In the genomic region with DNA sequence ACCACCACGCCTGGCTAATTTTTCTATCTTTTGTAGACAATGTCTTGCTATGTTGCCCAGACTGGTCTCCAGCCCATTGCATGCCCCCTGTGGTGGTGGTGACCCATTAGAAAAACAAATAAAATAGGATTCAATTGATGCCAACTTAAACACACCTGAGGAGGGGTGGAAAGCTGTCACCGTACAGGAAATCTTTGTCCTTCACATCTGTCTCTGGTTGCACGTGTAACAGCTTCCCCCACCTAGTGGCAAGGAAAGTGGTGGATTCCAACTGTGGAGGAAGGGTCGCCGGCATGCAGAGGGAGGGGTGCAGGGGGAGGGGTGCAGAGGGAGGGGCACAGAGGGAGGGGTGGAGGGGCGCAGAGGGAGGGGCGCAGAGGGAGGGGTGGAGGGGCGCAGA, we compare ENCODE assay signal across 23 cellular contexts. TPM values are rescaled to one million over a fixed set of nuclear protein-coding genes. Genes with fewer than 3 reads are reported as not detected.
DNase-seq lines count a peak whose midpoint lies in the region; ATAC-seq and TF ChIP-seq lines count a peak whose summit lies in the region.
"Had no signal": no experiment of that assay in that cellular context is flagged by ENCODE, and none has a peak within 500 bp of the region (broad histone marks: within the 10 kb centered on the region; RNA-seq: fewer than 3 reads in every experiment).

No MANE protein-coding gene starts in this region.

- no peak overlapping the region for H3K9ac ChIP-seq in SK-N-SH

- DNase-seq in SK-N-SH, result peak; percentile 46
- DNase-seq in CD4-positive, alpha-beta T cell, result no peak
- no peak for DNase-seq in GM23338 (ENCODE audit: low spot score)
- no peak for DNase-seq in activated naive CD8-positive, alpha-beta T cell treated with anti-CD3 and anti-CD28 coated beads for 36 hours
- DNase-seq in stimulated activated CD4-positive, alpha-beta T cell treated with anti-CD3 and anti-CD28 coated beads, Interleukin-2, amount 100 ng/mL, for 24 hours, result no peak
- no peak for DNase-seq in occipital lobe (lab: John Stamatoyannopoulos, UW)
- DNase-seq: ACHN; activated CD4-positive, alpha-beta T cell treated with anti-CD3 and anti-CD28 coated beads for 48 hours; activated naive CD4-positive, alpha-beta T cell treated with anti-CD3 and anti-CD28 coated beads for 36 hours; CD8-positive, alpha-beta memory T cell; DMS 273 treated with DMSO at 0.1 percent for 48 hours; heart right ventricle; KG1; MM.1S; NCI-H510A; NK-92 treated with Interleukin-12 subunit alpha and Interleukin-12 subunit beta, amount 100 ng/mL, for 24 hours; PC-9; Right ventricle myocardium superior; T-helper 9 cell had no signal

- 76% methylated on average over 8 of the region's 8 CpGs for whole genome bisulfite sequencing in SK-N-SH (ENCODE audit: low lambda C conversion rate)

- TF ChIP-seq RAD21 in SK-N-SH (IDR thresholded peaks at IDR 0.05; ENCODE audit: low read length), result no peak

- POLR2A ChIA-PET in SK-N-SH (lab: Yijun Ruan, JAX), result no interaction called here
- POLR2A ChIA-PET in CD4-positive, alpha-beta T cell (lab: Charles Lee), result no interaction called here

- H3K27ac Mint-ChIP-seq in CD4-positive, alpha-beta T cell, result peak overlapping the region; percentile 39
- no peak overlapping the region for H3K27ac Mint-ChIP-seq in GM23338
- H3K27ac Mint-ChIP-seq in activated naive CD8-positive, alpha-beta T cell treated with anti-CD3 and anti-CD28 coated beads for 36 hours, result peak overlapping the region; percentile 68
- H3K27ac Mint-ChIP-seq: activated naive CD4-positive, alpha-beta T cell treated with anti-CD3 and anti-CD28 coated beads for 36 hours; B cell had no signal

- H3K9me3 ChIP-seq in SK-N-SH, result no peaks in the 10 kb centered on the region
- H3K9me3 ChIP-seq in CD4-positive, alpha-beta T cell (ENCODE audit: control insufficient read depth, low read length), result no peaks in the 10 kb centered on the region
- H3K9me3 ChIP-seq: heart right ventricle, right atrium auricular region, tibial nerve had no signal

- no peak overlapping the region for H3K4me3 Mint-ChIP-seq in CD4-positive, alpha-beta T cell
- no peak overlapping the region for H3K4me3 Mint-ChIP-seq in GM23338
- no peak overlapping the region for H3K4me3 Mint-ChIP-seq in activated naive CD8-positive, alpha-beta T cell treated with anti-CD3 and anti-CD28 coated beads for 36 hours
- H3K4me3 Mint-ChIP-seq: activated naive CD4-positive, alpha-beta T cell treated with anti-CD3 and anti-CD28 coated beads for 36 hours; B cell had no signal

- H3K9me3 Mint-ChIP-seq in CD4-positive, alpha-beta T cell, result no peaks in the 10 kb centered on the region
- no peaks in the 10 kb centered on the region; the same call in 2 of the 3 replicates for H3K9me3 Mint-ChIP-seq in GM23338
- H3K9me3 Mint-ChIP-seq in activated naive CD8-positive, alpha-beta T cell treated with anti-CD3 and anti-CD28 coated beads for 36 hours, result no peaks in the 10 kb centered on the region
- H3K9me3 Mint-ChIP-seq: activated naive CD4-positive, alpha-beta T cell treated with anti-CD3 and anti-CD28 coated beads for 36 hours; CD8-positive, alpha-beta memory T cell had no signal

- peaks cover 64% of the 10 kb centered on the region for H3K36me3 Mint-ChIP-seq in CD4-positive, alpha-beta T cell (ENCODE audit: low read depth)
- H3K36me3 Mint-ChIP-seq in GM23338 (ENCODE audit: low read depth), result peaks cover 5% of the 10 kb centered on the region; the same call in 2 of the 3 replicates
- peaks cover 23% of the 10 kb centered on the region for H3K36me3 Mint-ChIP-seq in activated naive CD8-positive, alpha-beta T cell treated with anti-CD3 and anti-CD28 coated beads for 36 hours

- peaks cover 0 to 10% of the 10 kb centered on the region in 2 experiments; a peak in 1 of 4 replicates for H3K4me1 ChIP-seq in SK-N-SH (ENCODE audit: control insufficient read depth in 1 of 2, insufficient read depth in 2 of 2, low read depth in 1 of 2, low read length in 1 of 2)
- H3K4me1 ChIP-seq in GM23338 (ENCODE audit: insufficient read depth), result no peaks in the 10 kb centered on the region

- H3K4me3 ChIP-seq in SK-N-SH (ENCODE audit: low read depth in 2 of 2, low read length in 1 of 2) (no peak overlapping the region), GM23338 (no peak overlapping the region)
- H3K4me3 ChIP-seq: heart right ventricle, PC-9, right atrium auricular region, tibial nerve had no signal

- H3K27me3 ChIP-seq in SK-N-SH (ENCODE audit: insufficient read depth) (no peaks in the 10 kb centered on the region), GM23338 (ENCODE audit: insufficient read depth) (peaks cover 6% of the 10 kb centered on the region; the same call in 1 of the 2 replicates)
- H3K27me3 ChIP-seq in CD4-positive, alpha-beta T cell (ENCODE audit: control insufficient read depth, insufficient read depth, low read length), result no peaks in the 10 kb centered on the region
- H3K27me3 ChIP-seq: heart right ventricle, right atrium auricular region had no signal

- no peak for TF ChIP-seq CTCF in SK-N-SH (IDR thresholded peaks at IDR 0.05)
- no peak for TF ChIP-seq CTCF in CD4-positive, alpha-beta T cell (IDR thresholded peaks at IDR 0.05)
- peak; percentile 8 to 45; a peak in 2 of 4 replicates for TF ChIP-seq CTCF in GM23338 (conservative IDR thresholded peaks at IDR 0.05; ENCODE audit: low read depth in 2 of 2)

- intact Hi-C loops in CD4-positive, alpha-beta T cell (cut with DNase I, micrococcal nuclease), result no loop called here

- H3K9me2 ChIP-seq in SK-N-SH (no peaks in the 10 kb centered on the region), GM23338 (ENCODE audit: insufficient read depth) (no peaks in the 10 kb centered on the region)

- ATAC-seq in SK-N-SH treated with all-trans-retinoic acid at 6 μM for 48 hours, result no peak
- ATAC-seq in CD4-positive, alpha-beta T cell (ENCODE audit: poor library complexity), result peak; percentile 26
- no peak for ATAC-seq in GM23338
- ATAC-seq: heart right ventricle had no signal

- H3K27me3 Mint-ChIP-seq in CD4-positive, alpha-beta T cell, result no peaks in the 10 kb centered on the region
- peaks cover 6% of the 10 kb centered on the region for H3K27me3 Mint-ChIP-seq in GM23338 (ENCODE audit: insufficient read depth, low read depth, poor library complexity)
- no peaks in the 10 kb centered on the region for H3K27me3 Mint-ChIP-seq in activated naive CD8-positive, alpha-beta T cell treated with anti-CD3 and anti-CD28 coated beads for 36 hours

- H2AFZ ChIP-seq in SK-N-SH (ENCODE audit: low read depth) (no peak overlapping the region), GM23338 (no peak overlapping the region)
- H2AFZ ChIP-seq: PC-9 had no signal

- CTCF ChIA-PET in SK-N-SH (lab: Yijun Ruan, JAX), result interaction anchor here (2.0 kb wide), 1 partner anchor 12 kb away, joined by 7 read pairs; no protein-coding TSS in a partner anchor
- CTCF ChIA-PET in CD4-positive, alpha-beta T cell (lab: Charles Lee), result no interaction called here

- no peak for TF ChIP-seq EP300 in SK-N-SH (IDR thresholded peaks at IDR 0.05; ENCODE audit: borderline replicate concordance in 1 of 2, low read depth in 1 of 2, low read length in 1 of 2)

- no peak overlapping the region for H3K4me2 ChIP-seq in SK-N-SH
- no peak overlapping the region for H3K4me2 ChIP-seq in GM23338
- H3K4me2 ChIP-seq: PC-9 had no signal

- H3K36me3 ChIP-seq in SK-N-SH (replicated peaks in 1 of 2; ENCODE audit: control insufficient read depth in 1 of 2, insufficient read depth in 2 of 2, low read length in 1 of 2) (no peaks in the 10 kb centered on the region), GM23338 (ENCODE audit: insufficient read depth) (no peaks in the 10 kb centered on the region)
- H3K36me3 ChIP-seq: right atrium auricular region, tibial nerve had no signal

- H3K79me2 ChIP-seq in SK-N-SH (ENCODE audit: insufficient read depth) (no peaks in the 10 kb centered on the region), GM23338 (replicated peaks; ENCODE audit: insufficient read depth) (no peaks in the 10 kb centered on the region)

- H4K20me1 ChIP-seq in SK-N-SH (ENCODE audit: insufficient read depth), result no peaks in the 10 kb centered on the region
- H4K20me1 ChIP-seq in GM23338 (replicated peaks; ENCODE audit: insufficient read depth), result no peaks in the 10 kb centered on the region

- H3K27ac ChIP-seq in SK-N-SH (ENCODE audit: low read depth in 2 of 2, low read length in 1 of 2) (no peak overlapping the region), GM23338 (ENCODE audit: low read depth) (no peak overlapping the region)
- no peak overlapping the region for H3K27ac ChIP-seq in CD4-positive, alpha-beta T cell (ENCODE audit: low read depth, low read length)
- H3K27ac ChIP-seq: heart right ventricle, PC-9, right atrium auricular region, tibial nerve had no signal

- no peaks in the 10 kb centered on the region for H3F3A ChIP-seq in SK-N-SH (replicated peaks; ENCODE audit: insufficient read depth)
- H3F3A ChIP-seq in GM23338 (replicated peaks; ENCODE audit: low read depth), result no peaks in the 10 kb centered on the region

- H3K4me1 Mint-ChIP-seq in CD4-positive, alpha-beta T cell (ENCODE audit: low read depth), result peaks cover 22% of the 10 kb centered on the region
- H3K4me1 Mint-ChIP-seq in GM23338, result peaks cover 2% of the 10 kb centered on the region; the same call in 1 of the 3 replicates
- H3K4me1 Mint-ChIP-seq in activated naive CD8-positive, alpha-beta T cell treated with anti-CD3 and anti-CD28 coated beads for 36 hours, result peaks cover 14% of the 10 kb centered on the region

TF ChIP-seq in SK-N-SH, 30 proteins besides CTCF, POLR2A, EP300 and RAD21 (continues in another document):
- TF ChIP-seq RXRA (IDR thresholded peaks at IDR 0.05; ENCODE audit: borderline replicate concordance, low read depth) (no peak), TCF12 (IDR thresholded peaks at IDR 0.05) (no peak)

TF ChIP-seq in SK-N-SH treated with all-trans-retinoic acid at 6 μM for 48 hours, 23 proteins besides CTCF, POLR2A, EP300 and RAD21 (continues in another document):
- no peak for TF ChIP-seq ARNTL (CRISPR knock-in tag; IDR thresholded peaks at IDR 0.05; ENCODE audit: borderline replicate concordance, low read depth)
- TF ChIP-seq TCF4 (CRISPR knock-in tag; IDR thresholded peaks at IDR 0.05; ENCODE audit: borderline replicate concordance), result no peak

RNA-seq across cellular contexts. Expression of gene GPR68, which starts 26.1 kb away (rescaled TPM):
- polyA plus RNA-seq in SK-N-SH (2012; rRNA removed) (0.18 and 0.62 TPM in 2 replicates), GM23338 (2016; fragmentation: Nextera tagmentation; extraction: Ambion mirVana) (0.19 and 0.45 TPM in 2 replicates)
- polyA plus RNA-seq in SK-N-SH (2012; cell fraction: cytosol; rRNA removed), result 0.26 and 0.49 TPM in 2 replicates
- 0.63 and 1.2 TPM in 2 replicates for polyA plus RNA-seq in SK-N-SH (2012; cell fraction: nucleus; rRNA removed)
- total RNA-seq in CD4-positive, alpha-beta T cell, result 1 to 10 TPM; 2.8 to 2.9 TPM
- total RNA-seq in GM23338 (2014; rRNA removed; shearing (Covaris generic)), result 0.35 TPM in 2 replicates
- total RNA-seq in activated naive CD8-positive, alpha-beta T cell treated with anti-CD3 and anti-CD28 coated beads for 36 hours, result 10 to 100 TPM; 14.0 to 14.4 TPM
- total RNA-seq in occipital lobe, result 5.9 TPM
- total RNA-seq: PC-9 had no signal

Comparison
In these comparisons a context has a peak if more than half of its experiments do, and no peak if none do; other contexts are left out.
1. CTCF ChIP-seq: peak in GM23338 (2 of 2); none in SK-N-SH (single experiment) and CD4-positive, alpha-beta T cell (single experiment).